In genomic region chr7:44071726-44072363, GRCh38 we compare ENCODE assay signal across 1 cellular context.
A peak's percentile ranks its signal among the peaks of the same experiment; 100 is the strongest.
TF ChIP-seq lines count a peak whose summit lies in the region.

No MANE protein-coding gene starts in this region.

TF ChIP-seq in HepG2, 621 proteins besides CTCF, POLR2A, EP300 and RAD21 (continued from another document and continues in another):
- TF ChIP-seq PRDM10 (CRISPR knock-in tag; IDR thresholded peaks at IDR 0.05; ENCODE audit: low read depth) (peak; percentile 57; the same call in 1 of the 2 replicates), FUBP1 (CRISPR knock-in tag; IDR thresholded peaks at IDR 0.05; ENCODE audit: borderline replicate concordance) (no peak), ATF5 (CRISPR knock-in tag; IDR thresholded peaks at IDR 0.05; ENCODE audit: low read depth) (no peak), CCAR2 (optimal IDR thresholded peaks at IDR 0.05; ENCODE audit: low read depth, low read length) (no peak), ZNF576 (CRISPR knock-in tag; IDR thresholded peaks at IDR 0.05) (no peak), MTA1 (CRISPR knock-in tag; IDR thresholded peaks at IDR 0.05; ENCODE audit: borderline replicate concordance) (no peak), SALL2 (CRISPR knock-in tag; IDR thresholded peaks at IDR 0.05) (no peak), ZNF746 (CRISPR knock-in tag; IDR thresholded peaks at IDR 0.05) (no peak), ZSCAN29 (CRISPR knock-in tag; conservative IDR thresholded peaks at IDR 0.05) (0 out of 2 replicates have a peak, but pooled peaks have one; percentile 57), ZNF556 (CRISPR knock-in tag; IDR thresholded peaks at IDR 0.05; ENCODE audit: borderline replicate concordance) (peak; percentile 74; the same call in 1 of the 2 replicates), ZNF558 (CRISPR knock-in tag; IDR thresholded peaks at IDR 0.05; ENCODE audit: borderline replicate concordance) (no peak), ZNF549 (CRISPR knock-in tag; IDR thresholded peaks at IDR 0.05) (no peak), MEIS1 (CRISPR knock-in tag; IDR thresholded peaks at IDR 0.05; ENCODE audit: borderline replicate concordance) (0 out of 2 replicates have a peak, but pooled peaks have one; percentile 35), FOXP4 (CRISPR knock-in tag; IDR thresholded peaks at IDR 0.05) (no peak), HOXA9 (CRISPR knock-in tag; IDR thresholded peaks at IDR 0.05; ENCODE audit: borderline replicate concordance) (no peak), ZNF574 (CRISPR knock-in tag; IDR thresholded peaks at IDR 0.05) (peak; percentile 67), SALL1 (CRISPR knock-in tag; IDR thresholded peaks at IDR 0.05) (peak; percentile 58), ZNF460 (CRISPR knock-in tag; IDR thresholded peaks at IDR 0.05; ENCODE audit: borderline replicate concordance) (no peak), TOPORS (CRISPR knock-in tag; IDR thresholded peaks at IDR 0.05) (no peak), POGZ (CRISPR knock-in tag; IDR thresholded peaks at IDR 0.05) (peak; percentile 30; the same call in 1 of the 2 replicates), NR0B2 (CRISPR knock-in tag; IDR thresholded peaks at IDR 0.05) (no peak), KAT7 (CRISPR knock-in tag; IDR thresholded peaks at IDR 0.05; ENCODE audit: borderline replicate concordance) (no peak), SP4 (CRISPR knock-in tag; IDR thresholded peaks at IDR 0.05) (peak; percentile 35; the same call in 1 of the 2 replicates), MAX (IDR thresholded peaks at IDR 0.05) (peak; percentile 44; the same call in 1 of the 2 replicates), ARID5B (CRISPR knock-in tag; IDR thresholded peaks at IDR 0.05) (peak; percentile 41), ATRX (CRISPR knock-in tag; IDR thresholded peaks at IDR 0.05; ENCODE audit: borderline replicate concordance) (no peak), ZBTB3 (CRISPR knock-in tag; IDR thresholded peaks at IDR 0.05; ENCODE audit: borderline replicate concordance, low read depth) (no peak), ATF7 (IDR thresholded peaks at IDR 0.05) (no peak), ATF7 (CRISPR knock-in tag; IDR thresholded peaks at IDR 0.05) (0 out of 2 replicates have a peak, but pooled peaks have one; percentile 38), RXRA (CRISPR knock-in tag; IDR thresholded peaks at IDR 0.05) (no peak), HNRNPL (IDR thresholded peaks at IDR 0.05; ENCODE audit: low read depth, low read length) (no peak), KDM5B (CRISPR knock-in tag; IDR thresholded peaks at IDR 0.05; ENCODE audit: borderline replicate concordance) (no peak), ZNF781 (CRISPR knock-in tag; IDR thresholded peaks at IDR 0.05; ENCODE audit: borderline replicate concordance, not compliant biosample characterization) (no peak), CAMTA2 (CRISPR knock-in tag; IDR thresholded peaks at IDR 0.05; ENCODE audit: borderline replicate concordance) (no peak), JARID2 (CRISPR knock-in tag; IDR thresholded peaks at IDR 0.05; ENCODE audit: insufficient replicate concordance) (no peak), ZKSCAN1 (IDR thresholded peaks at IDR 0.05; ENCODE audit: low read length) (no peak), ZFP91 (CRISPR knock-in tag; IDR thresholded peaks at IDR 0.05; ENCODE audit: borderline replicate concordance) (no peak), ZNF275 (CRISPR knock-in tag; IDR thresholded peaks at IDR 0.05; ENCODE audit: borderline replicate concordance) (no peak), KDM5A (IDR thresholded peaks at IDR 0.05; ENCODE audit: borderline replicate concordance, low read length) (no peak)
